ENCODE assay signal across 22 cellular contexts in the genomic region with DNA sequence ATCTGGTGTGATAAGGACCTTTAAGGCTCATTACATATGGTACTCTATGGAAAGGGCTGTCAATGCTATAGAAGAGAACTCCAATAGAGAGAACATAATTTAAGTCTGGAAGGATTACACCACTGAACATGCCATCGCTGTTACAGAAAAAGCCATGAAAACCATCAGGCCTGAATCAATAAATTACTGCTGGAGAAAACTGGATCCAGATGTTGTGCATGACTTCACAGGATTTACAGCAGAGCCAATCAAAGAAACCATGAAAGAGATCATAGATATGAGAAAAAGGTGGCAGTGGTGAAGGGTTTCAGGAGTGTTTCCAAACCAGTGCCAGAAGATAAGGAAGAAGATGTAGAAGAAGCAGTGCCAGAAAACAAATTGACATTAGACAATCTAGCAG. TPM values are rescaled to one million over a fixed set of nuclear protein-coding genes. Genes with fewer than 3 reads are reported as not detected.
A peak's percentile ranks its signal among the peaks of the same experiment; 100 is the strongest.
DNase-seq lines count a peak whose midpoint lies in the region; ATAC-seq, FAIRE-seq and TF ChIP-seq lines count a peak whose summit lies in the region.
"Had no signal": no experiment of that assay in that cellular context is flagged by ENCODE, and none has a peak within 500 bp of the region (broad histone marks: within the 10 kb centered on the region; RNA-seq: fewer than 3 reads in every experiment).

No MANE protein-coding gene starts in this region.

- no peak for FAIRE-seq in HepG2 (lab: Jason Lieb, UNC)
- FAIRE-seq: D721Med, GM12891 had no signal

- BruUV-seq in HepG2 (replicated peaks; lab: Mats Ljungman, UMichigan): no TSS peak

- H3K36me3 ChIP-seq in SK-N-SH (replicated peaks in 1 of 2; ENCODE audit: control insufficient read depth in 1 of 2, insufficient read depth in 2 of 2, low read length in 1 of 2) (peaks cover 5 to 8% of the 10 kb centered on the region in 2 experiments), HepG2 (replicated peaks in 1 of 2; ENCODE audit: control insufficient read depth in 1 of 2, insufficient read depth in 2 of 2, low read length in 2 of 2) (0 out of 5 replicates have a peak, but pooled peaks cover 0 to 4% of the 10 kb centered on the region in 2 experiments)
- H3K36me3 ChIP-seq: HAP-1 had no signal

- peaks cover 0 to 16% of the 10 kb centered on the region in 2 experiments; a peak in 2 of 4 replicates for H3K4me1 ChIP-seq in SK-N-SH (ENCODE audit: control insufficient read depth in 1 of 2, insufficient read depth in 2 of 2, low read depth in 1 of 2, low read length in 1 of 2)
- H3K4me1 ChIP-seq in HepG2 (ENCODE audit: insufficient read depth, low read length): no peaks in the 10 kb centered on the region
- H3K4me1 ChIP-seq: Caco-2, HAP-1 had no signal

- POLR2A ChIA-PET in SK-N-SH (lab: Yijun Ruan, JAX): no interaction called here
- POLR2A ChIA-PET in activated CD4-positive, alpha-beta memory T cell treated with anti-CD3 and anti-CD28 coated beads for 36 hours (lab: Charles Lee): no interaction called here
- POLR2A ChIA-PET in HepG2 (lab: Yijun Ruan, JAX): no interaction called here

- H3K4me3 Mint-ChIP-seq in activated CD4-positive, alpha-beta memory T cell treated with anti-CD3 and anti-CD28 coated beads for 36 hours: no peak overlapping the region
- H3K4me3 Mint-ChIP-seq: CD4-positive, alpha-beta T cell had no signal

- no peak overlapping the region for H3K27ac Mint-ChIP-seq in activated CD4-positive, alpha-beta memory T cell treated with anti-CD3 and anti-CD28 coated beads for 36 hours
- H3K27ac Mint-ChIP-seq: CD4-positive, alpha-beta T cell had no signal

- in situ Hi-C loops in HepG2 (cut with HindIII; ENCODE audit: extremely low pct_ligation_motif_present, low pct_unique_long_range_greater_than_20kb): loop anchor here (25.0 kb wide), 1 partner anchor 411 kb away; no protein-coding TSS in a partner anchor

- no peak overlapping the region for H3K4me2 ChIP-seq in SK-N-SH
- no peak overlapping the region for H3K4me2 ChIP-seq in HepG2 (ENCODE audit: low read depth, low read length)

- H3K9ac ChIP-seq in SK-N-SH (no peak overlapping the region), HepG2 (ENCODE audit: insufficient read depth, low read depth, low read length) (no peak overlapping the region)
- H3K9ac ChIP-seq: GM23248 had no signal

- no peak for TF ChIP-seq RAD21 in SK-N-SH (IDR thresholded peaks at IDR 0.05; ENCODE audit: low read length)
- TF ChIP-seq RAD21 in HepG2 (CRISPR knock-in tag; IDR thresholded peaks at IDR 0.05): no peak

- H3K9me2 ChIP-seq in SK-N-SH: no peaks in the 10 kb centered on the region

- TF ChIP-seq CTCF in SK-N-SH (IDR thresholded peaks at IDR 0.05) (no peak), HepG2 (CRISPR knock-in tag; IDR thresholded peaks at IDR 0.05) (no peak)

- TF ChIP-seq EP300 in SK-N-SH (IDR thresholded peaks at IDR 0.05; ENCODE audit: borderline replicate concordance in 1 of 2, low read depth in 1 of 2, low read length in 1 of 2) (no peak), HepG2 (IDR thresholded peaks at IDR 0.05; ENCODE audit: low read depth in 2 of 2, low read length in 2 of 2) (no peak), HepG2 (CRISPR knock-in tag; IDR thresholded peaks at IDR 0.05; ENCODE audit: borderline replicate concordance) (no peak)

- H3K9me3 ChIP-seq in SK-N-SH (no peaks in the 10 kb centered on the region), HepG2 (ENCODE audit: low read length) (no peaks in the 10 kb centered on the region)
- H3K9me3 ChIP-seq: Caco-2, HAP-1 had no signal

- no peak overlapping the region for H2AFZ ChIP-seq in SK-N-SH (ENCODE audit: low read depth)
- H2AFZ ChIP-seq in HepG2 (ENCODE audit: low read length): no peak overlapping the region
- H2AFZ ChIP-seq: GM23248 had no signal

- H3K36me3 Mint-ChIP-seq in activated CD4-positive, alpha-beta memory T cell treated with anti-CD3 and anti-CD28 coated beads for 36 hours: peaks cover 3% of the 10 kb centered on the region

- intact Hi-C loops in activated CD4-positive, alpha-beta memory T cell treated with anti-CD3 and anti-CD28 coated beads for 36 hours (cut with micrococcal nuclease): no loop called here
- intact Hi-C loops in HepG2 (cut with micrococcal nuclease; ENCODE audit: unreplicated experiment): no loop called here

- TF ChIP-seq POLR2A in HepG2 (IDR thresholded peaks at IDR 0.05; ENCODE audit: insufficient read depth in 1 of 2, low read depth in 2 of 2, low read length in 2 of 2): no peak

- CTCF ChIA-PET in SK-N-SH (lab: Yijun Ruan, JAX): no interaction called here
- CTCF ChIA-PET in activated CD4-positive, alpha-beta memory T cell treated with anti-CD3 and anti-CD28 coated beads for 36 hours (lab: Charles Lee): interaction anchor here (0.8 kb wide), 1 partner anchor 50 kb away, joined by 3 read pairs; no protein-coding TSS in a partner anchor
- CTCF ChIA-PET in HepG2 (lab: Yijun Ruan, JAX; ENCODE audit: low intra/inter-chr PET ratio, low total read pairs): no interaction called here

- H3K27me3 Mint-ChIP-seq in activated CD4-positive, alpha-beta memory T cell treated with anti-CD3 and anti-CD28 coated beads for 36 hours: no peaks in the 10 kb centered on the region
- H3K27me3 Mint-ChIP-seq: CD4-positive, alpha-beta T cell had no signal

- H3K79me2 ChIP-seq in SK-N-SH (ENCODE audit: insufficient read depth): no peaks in the 10 kb centered on the region
- H3K79me2 ChIP-seq in HepG2 (ENCODE audit: insufficient read depth, low read length): no peaks in the 10 kb centered on the region

- DNase-seq in EH (ENCODE audit: low read depth) (peak; percentile 21), SK-N-SH (peak; percentile 20), fibroblast of gingiva (ENCODE audit: low read depth) (peak; percentile 36), HepG2 (ENCODE audit: low spot score) (no peak), mucosa of gallbladder (ENCODE audit: low spot score) (no peak)
- DNase-seq in activated CD4-positive, alpha-beta memory T cell treated with anti-CD3 and anti-CD28 coated beads for 36 hours: no peak
- DNase-seq: ACHN; AML-193; Caco-2; CD4-positive, alpha-beta T cell; GF-D8; GM23248 had no signal

- WGBS in SK-N-SH (ENCODE audit: low lambda C conversion rate): 63% methylated on average over 1 of the region's 1 CpG
- WGBS in HepG2 (ENCODE audit: low lambda C conversion rate): 100% methylated on average over 1 of the region's 1 CpG

- no peaks in the 10 kb centered on the region for H3F3A ChIP-seq in SK-N-SH (replicated peaks; ENCODE audit: insufficient read depth)

- H3K4me3 ChIP-seq in SK-N-SH (ENCODE audit: low read depth in 2 of 2, low read length in 1 of 2): no peak overlapping the region
- no peak overlapping the region for H3K4me3 ChIP-seq in HepG2 (replicated peaks in 1 of 3; ENCODE audit: insufficient read depth in 1 of 3, low read depth in 2 of 3, low read length in 3 of 3)
- H3K4me3 ChIP-seq: GM23248, HAP-1 had no signal

- H3K9me3 Mint-ChIP-seq in activated CD4-positive, alpha-beta memory T cell treated with anti-CD3 and anti-CD28 coated beads for 36 hours: no peaks in the 10 kb centered on the region
- H3K9me3 Mint-ChIP-seq: CD4-positive, alpha-beta T cell had no signal

- H4K20me1 ChIP-seq in SK-N-SH (ENCODE audit: insufficient read depth) (no peaks in the 10 kb centered on the region), HepG2 (ENCODE audit: insufficient read depth, low read length) (no peaks in the 10 kb centered on the region)

- ATAC-seq in HG03095 (IDR thresholded peaks at IDR 0.05; ENCODE audit: unreplicated experiment) (no peak), HepG2 (no peak)

- H3K4me1 Mint-ChIP-seq in activated CD4-positive, alpha-beta memory T cell treated with anti-CD3 and anti-CD28 coated beads for 36 hours (ENCODE audit: low read depth): peaks cover 8% of the 10 kb centered on the region

- no peaks in the 10 kb centered on the region for H3K27me3 ChIP-seq in SK-N-SH (ENCODE audit: insufficient read depth)
- no peaks in the 10 kb centered on the region for H3K27me3 ChIP-seq in HepG2 (ENCODE audit: control insufficient read depth in 1 of 2, insufficient read depth in 2 of 2, low read length in 2 of 2)

- H3K27ac ChIP-seq in SK-N-SH (ENCODE audit: low read depth in 2 of 2, low read length in 1 of 2) (no peak overlapping the region; a peak in 1 of 4 replicates), HepG2 (ENCODE audit: extremely low read length, insufficient read depth, low read length) (no peak overlapping the region)
- H3K27ac ChIP-seq: C4-2B, GM23248 had no signal

TF ChIP-seq in SK-N-SH, 30 proteins besides CTCF, POLR2A, EP300 and RAD21 (continues in another document):
- TF ChIP-seq GATA2 (CRISPR knock-in tag; IDR thresholded peaks at IDR 0.05): peak; percentile 41
- TF ChIP-seq RCOR1 (IDR thresholded peaks at IDR 0.05; ENCODE audit: low read length): peak; percentile 76; the same call in 1 of the 2 replicates

TF ChIP-seq in HepG2, 621 proteins besides CTCF, POLR2A, EP300 and RAD21 (continues in another document):
- TF ChIP-seq RFXAP (CRISPR knock-in tag; IDR thresholded peaks at IDR 0.05; ENCODE audit: borderline replicate concordance): no peak

RNA-seq across cellular contexts. Expression of gene GPR22, which starts 18.9 kb away (rescaled TPM):
- polyA plus RNA-seq in SK-N-SH (2012; rRNA removed) (0.03 and 0.23 TPM in 2 replicates), HepG2 (2011; rRNA removed) (not detected in 2 replicates)
- polyA plus RNA-seq in SK-N-SH (2012; cell fraction: cytosol; rRNA removed): 0.12 TPM in 2 replicates
- not detected in 2 replicates for polyA plus RNA-seq in SK-N-SH (2012; cell fraction: nucleus; rRNA removed)
- total RNA-seq in activated CD4-positive, alpha-beta memory T cell treated with anti-CD3 and anti-CD28 coated beads for 36 hours: not detected
- total RNA-seq in HepG2 (2016; rRNA removed; fragmentation: Illumina TruSeq; extraction: Trizol) (not detected in 2 replicates), mucosa of gallbladder (not detected)
- total RNA-seq in HepG2 (2016; cell fraction: cytosol; rRNA removed; fragmentation: Illumina TruSeq; extraction: Trizol; ENCODE audit: low read depth): not detected in 2 replicates
- not detected in 2 replicates for total RNA-seq in HepG2 (2016; cell fraction: insoluble cytoplasmic fraction; rRNA removed; fragmentation: Illumina TruSeq; extraction: Trizol)
- not detected in 2 replicates for total RNA-seq in HepG2 (2016; cell fraction: membrane; rRNA removed; fragmentation: Illumina TruSeq; extraction: Trizol)
- not detected in 2 replicates for total RNA-seq in HepG2 (2016; cell fraction: nucleus; rRNA removed; fragmentation: Illumina TruSeq; extraction: Trizol)
- polyA plus RNA-seq in HepG2 (2011; cell fraction: cytosol; rRNA removed): not detected in 2 replicates
- not detected in 2 replicates for polyA plus RNA-seq in HepG2 (2011; cell fraction: nucleus; rRNA removed)
- polyA plus RNA-seq in HepG2 (2012): 0.11 TPM in 1 of 2 replicates, not detected in the other
- not detected in 2 replicates for polyA plus RNA-seq in HepG2 (2016; cell fraction: cytosol; fragmentation: Illumina TruSeq; extraction: Trizol; ENCODE audit: low read depth)
- polyA plus RNA-seq in HepG2 (2016; cell fraction: insoluble cytoplasmic fraction; fragmentation: Illumina TruSeq; extraction: Trizol; ENCODE audit: low read depth): not detected in 2 replicates
- not detected in 2 replicates for polyA plus RNA-seq in HepG2 (2016; cell fraction: membrane; fragmentation: Illumina TruSeq; extraction: Trizol; ENCODE audit: low read depth)
- polyA plus RNA-seq in HepG2 (2016; cell fraction: nucleus; fragmentation: Illumina TruSeq; extraction: Trizol; ENCODE audit: insufficient read depth, low read depth): not detected in 2 replicates
- not detected in 2 replicates for polyA minus RNA-seq in HepG2 (2011; rRNA and poly(A)+ RNA removed; ENCODE audit: low replicate concordance)
- polyA minus RNA-seq in HepG2 (2011; cell fraction: cytosol; rRNA and poly(A)+ RNA removed): not detected in 2 replicates
- 0.26 TPM in 1 of 2 replicates, not detected in the other for polyA minus RNA-seq in HepG2 (2011; cell fraction: nucleus; rRNA and poly(A)+ RNA removed)
- total RNA-seq: A172; Caco-2; CD4-positive, alpha-beta T cell; Daoy; GM23248; H4; HT-29 had no signal
- polyA plus RNA-seq: BJ had no signal

Comparison
In these comparisons a context has a peak if more than half of its experiments do, and no peak if none do; other contexts are left out.
1. DNase-seq: peak in EH (single experiment), SK-N-SH (single experiment) and fibroblast of gingiva (single experiment); none in activated CD4-positive, alpha-beta memory T cell treated with anti-CD3 and anti-CD28 coated beads for 36 hours (single experiment), HepG2 (single experiment) and mucosa of gallbladder (single experiment).